9 cellular contexts compared by ENCODE assay signal in genomic region chr16:57694556-57695377, GRCh38. TPM values are rescaled to one million over a fixed set of nuclear protein-coding genes. Genes with fewer than 3 reads are reported as not detected.
DNase-seq lines count a peak whose midpoint lies in the region; ATAC-seq and TF ChIP-seq lines count a peak whose summit lies in the region.
"Had no signal": no experiment of that assay in that cellular context is flagged by ENCODE, and none has a peak within 500 bp of the region (broad histone marks: within the 10 kb centered on the region; RNA-seq: fewer than 3 reads in every experiment).

TSS of gene DRC7 (plus strand) at chr16:57694806. CDS start at chr16:57697950, 3,144 bp downstream.

- H3K27ac ChIP-seq in Karpas-422 (ENCODE audit: low read length), result no peak within 1 kb of the TSS
- no peak within 1 kb of the TSS for H3K27ac ChIP-seq in colonic mucosa
- no peak within 1 kb of the TSS for H3K27ac ChIP-seq in thyroid gland

- H3K27ac Mint-ChIP-seq in activated CD8-positive, alpha-beta memory T cell treated with anti-CD3 and anti-CD28 coated beads, Interleukin-2, amount 10 ng/mL, durations not matched to agents 7 days and 5 days, result peak within 1 kb of the TSS; percentile 13

- no peak within 1 kb of the TSS for H3K4me3 Mint-ChIP-seq in activated CD8-positive, alpha-beta memory T cell treated with anti-CD3 and anti-CD28 coated beads, Interleukin-2, amount 10 ng/mL, durations not matched to agents 7 days and 5 days

- no peaks in the 10 kb centered on the region for H3K36me3 ChIP-seq in Karpas-422 (ENCODE audit: insufficient read depth, low read length)
- no peaks in the 10 kb centered on the region for H3K36me3 ChIP-seq in colonic mucosa
- no peaks in the 10 kb centered on the region for H3K36me3 ChIP-seq in thyroid gland

- no peak within 1 kb of the TSS for H3K9ac ChIP-seq in Karpas-422 (ENCODE audit: low read length)
- no peak within 1 kb of the TSS for H3K9ac ChIP-seq in colonic mucosa (ENCODE audit: low read depth in 2 of 2, low read length in 2 of 2)

- peak; percentile 44 for ATAC-seq in activated CD8-positive, alpha-beta memory T cell treated with anti-CD3 and anti-CD28 coated beads, Interleukin-2, amount 10 ng/mL, durations not matched to agents 7 days and 5 days

- CTCF ChIA-PET in activated CD8-positive, alpha-beta memory T cell treated with anti-CD3 and anti-CD28 coated beads, Interleukin-2, amount 10 ng/mL, durations not matched to agents 7 days and 5 days (lab: Charles Lee), result no interaction called here

- H3K4me3 ChIP-seq in Karpas-422 (ENCODE audit: low read length) (no peak within 1 kb of the TSS), colonic mucosa (no peak within 1 kb of the TSS), thyroid gland (replicated peaks in 1 of 3) (no peak within 1 kb of the TSS)

- peaks cover 19% of the 10 kb centered on the region for H3K4me1 Mint-ChIP-seq in activated CD8-positive, alpha-beta memory T cell treated with anti-CD3 and anti-CD28 coated beads, Interleukin-2, amount 10 ng/mL, durations not matched to agents 7 days and 5 days

- H3K4me2 ChIP-seq in Karpas-422 (ENCODE audit: low read depth, low read length, poor library complexity, severe bottlenecking), result no peak within 1 kb of the TSS

- H3K27me3 ChIP-seq in Karpas-422 (ENCODE audit: low read length) (no peaks in the 10 kb centered on the region), colonic mucosa (no peaks in the 10 kb centered on the region), thyroid gland (no peaks in the 10 kb centered on the region)

- TF ChIP-seq CTCF in colonic mucosa (IDR thresholded peaks at IDR 0.05) (no peak), thyroid gland (IDR thresholded peaks at IDR 0.05) (no peak)

- no peaks in the 10 kb centered on the region for H3K36me3 Mint-ChIP-seq in activated CD8-positive, alpha-beta memory T cell treated with anti-CD3 and anti-CD28 coated beads, Interleukin-2, amount 10 ng/mL, durations not matched to agents 7 days and 5 days
- H3K36me3 Mint-ChIP-seq: CD4-positive, alpha-beta memory T cell had no signal

- TF ChIP-seq POLR2A in thyroid gland (IDR thresholded peaks at IDR 0.05), result no peak

- H2AFZ ChIP-seq in Karpas-422 (ENCODE audit: low read length), result no peak within 1 kb of the TSS

- no peaks in the 10 kb centered on the region for H4K20me1 ChIP-seq in Karpas-422 (ENCODE audit: insufficient read depth, low read depth, low read length)

- H3K9me3 ChIP-seq in Karpas-422 (ENCODE audit: low read length) (no peaks in the 10 kb centered on the region), colonic mucosa (no peaks in the 10 kb centered on the region), thyroid gland (no peaks in the 10 kb centered on the region)

- no peaks in the 10 kb centered on the region for H3K9me3 Mint-ChIP-seq in activated CD8-positive, alpha-beta memory T cell treated with anti-CD3 and anti-CD28 coated beads, Interleukin-2, amount 10 ng/mL, durations not matched to agents 7 days and 5 days (ENCODE audit: low read depth)
- H3K9me3 Mint-ChIP-seq: CD4-positive, alpha-beta memory T cell had no signal

- H3K27me3 Mint-ChIP-seq in activated CD8-positive, alpha-beta memory T cell treated with anti-CD3 and anti-CD28 coated beads, Interleukin-2, amount 10 ng/mL, durations not matched to agents 7 days and 5 days, result peaks cover 2% of the 10 kb centered on the region

- WGBS in thyroid gland, 2 donors, result 34 to 40% methylated on average over 10 of the region's 10 CpGs

- no peaks in the 10 kb centered on the region for H3K9me2 ChIP-seq in Karpas-422 (replicated peaks; ENCODE audit: insufficient read depth, low read length)

- no peaks in the 10 kb centered on the region for H3K4me1 ChIP-seq in Karpas-422 (ENCODE audit: low read length)
- H3K4me1 ChIP-seq in colonic mucosa, result no peaks in the 10 kb centered on the region
- H3K4me1 ChIP-seq in thyroid gland, result no peaks in the 10 kb centered on the region

- intact Hi-C loops in colonic mucosa (cut with DNase I), result no loop called here
- intact Hi-C loops in thyroid gland (cut with DNase I), result no loop called here

- H3K79me2 ChIP-seq in Karpas-422 (ENCODE audit: low read length), result no peaks in the 10 kb centered on the region

- peak; percentile 59 for DNase-seq in activated CD8-positive, alpha-beta memory T cell treated with anti-CD3 and anti-CD28 coated beads, Interleukin-2, amount 10 ng/mL, durations not matched to agents 7 days and 5 days
- DNase-seq in activated CD8-positive, alpha-beta memory T cell treated with anti-CD3 and anti-CD28 coated beads, Interleukin-2, amount 50 U/mL, for 4 hours, result no peak
- peak; percentile 69 for DNase-seq in Karpas-422
- peak; percentile 33 for DNase-seq in SHP77 treated with DMSO at 0.1 percent for 48 hours (lab: John Stamatoyannopoulos, UW)
- peak; percentile 36 for DNase-seq in colonic mucosa
- peak; percentile 94 for DNase-seq in left kidney (ENCODE audit: low read depth, low spot score)
- peak; percentile 31 to 34 for DNase-seq in thyroid gland
- no peak for DNase-seq in ureter (ENCODE audit: low spot score)

RNA-seq across cellular contexts. Expression of gene DRC7, which starts in this region (rescaled TPM):
- not detected for total RNA-seq in activated CD8-positive, alpha-beta memory T cell treated with anti-CD3 and anti-CD28 coated beads, Interleukin-2, amount 10 ng/mL, durations not matched to agents 7 days and 5 days
- total RNA-seq in Karpas-422 (2014; rRNA removed; shearing (Covaris generic); ENCODE audit: low replicate concordance), result not detected in 2 replicates
- total RNA-seq in colonic mucosa (not detected), thyroid gland (1 to 10 TPM in 1 of 4 donors, under 1 TPM in 1, not detected in 2; 0.22 to 7.1 TPM), ureter (0.49 TPM)
- total RNA-seq: CD4-positive, alpha-beta memory T cell had no signal

Comparison
In these comparisons a context has a peak if more than half of its experiments do, and no peak if none do; other contexts are left out.
1. Peak in DNase-seq and ATAC-seq in activated CD8-positive, alpha-beta memory T cell treated with anti-CD3 and anti-CD28 coated beads, Interleukin-2, amount 10 ng/mL, durations not matched to agents 7 days and 5 days; RNA of the gene not detected or under 1 TPM.
2. Peak in DNase-seq in Karpas-422; RNA of the gene not detected or under 1 TPM.
3. Peak in DNase-seq in colonic mucosa; RNA of the gene not detected or under 1 TPM.
4. DNase-seq: peak in SHP77 treated with DMSO at 0.1 percent for 48 hours (single experiment), left kidney (single experiment) and thyroid gland (2 of 2); none in activated CD8-positive, alpha-beta memory T cell treated with anti-CD3 and anti-CD28 coated beads, Interleukin-2, amount 50 U/mL, for 4 hours (single experiment) and ureter (single experiment).